ENCODE assay signal across 24 cellular contexts in genomic region chrX:20284444-20284843, GRCh38. TPM values are rescaled to one million over a fixed set of nuclear protein-coding genes. Genes with fewer than 3 reads are reported as not detected.
DNase-seq lines count a peak whose midpoint lies in the region; ATAC-seq, FAIRE-seq and TF ChIP-seq lines count a peak whose summit lies in the region.
"Had no signal": no experiment of that assay in that cellular context is flagged by ENCODE, and none has a peak within 500 bp of the region (broad histone marks: within the 10 kb centered on the region; RNA-seq: fewer than 3 reads in every experiment).

No MANE protein-coding gene starts in this region.

- no peak overlapping the region for H3K9ac ChIP-seq in SK-N-SH
- H3K9ac ChIP-seq in astrocyte (ENCODE audit: low read length), result no peak overlapping the region
- H3K9ac ChIP-seq: BLaER1 had no signal

- TF ChIP-seq POLR2A in A549 (IDR thresholded peaks at IDR 0.05; ENCODE audit: low read length), result no peak
- TF ChIP-seq POLR2A in GM12892 (IDR thresholded peaks at IDR 0.05; ENCODE audit: low read depth, low read length), result no peak

- H3K36me3 ChIP-seq in BE2C (no peaks in the 10 kb centered on the region), SK-N-SH (replicated peaks in 1 of 2; ENCODE audit: control insufficient read depth in 1 of 2, insufficient read depth in 2 of 2, low read length in 1 of 2) (no peaks in the 10 kb centered on the region), astrocyte (ENCODE audit: insufficient read depth, low read length) (no peaks in the 10 kb centered on the region)
- H3K36me3 ChIP-seq: BLaER1 had no signal

- H3K4me1 ChIP-seq in A549 (no peaks in the 10 kb centered on the region), BE2C (no peaks in the 10 kb centered on the region), SK-N-SH (ENCODE audit: control insufficient read depth in 1 of 2, insufficient read depth in 2 of 2, low read depth in 1 of 2, low read length in 1 of 2) (no peaks in the 10 kb centered on the region; a peak in 1 of 4 replicates), astrocyte (ENCODE audit: insufficient read depth, low read length) (no peaks in the 10 kb centered on the region)
- H3K4me1 ChIP-seq: BLaER1 had no signal

- TF ChIP-seq RAD21 in A549 (conservative IDR thresholded peaks at IDR 0.05 in 1 of 2, IDR thresholded peaks at IDR 0.05 in 1 of 2) (no peak), SK-N-SH (IDR thresholded peaks at IDR 0.05; ENCODE audit: low read length) (no peak)

- H3K4me1 Mint-ChIP-seq in astrocyte (ENCODE audit: low read depth, unreplicated experiment), result peaks cover 5% of the 10 kb centered on the region
- H3K4me1 Mint-ChIP-seq: B cell; CD4-positive, CD25-positive, alpha-beta regulatory T cell; CD8-positive, alpha-beta memory T cell had no signal

- H3K27me3 ChIP-seq in BE2C (no peaks in the 10 kb centered on the region), SK-N-SH (ENCODE audit: insufficient read depth) (no peaks in the 10 kb centered on the region), astrocyte (ENCODE audit: insufficient read depth, low read length) (no peaks in the 10 kb centered on the region)
- H3K27me3 ChIP-seq: BLaER1 had no signal

- H3K4me3 ChIP-seq in A549 (no peak overlapping the region), BE2C (ENCODE audit: low read depth, low read length) (no peak overlapping the region), SK-N-SH (ENCODE audit: low read depth in 2 of 2, low read length in 1 of 2) (no peak overlapping the region), astrocyte (ENCODE audit: insufficient read depth, low read depth, low read length) (no peak overlapping the region)
- H3K4me3 ChIP-seq: BLaER1 had no signal

- CTCF ChIA-PET in A549 (lab: Yijun Ruan, JAX) (no interaction called here), SK-N-SH (lab: Yijun Ruan, JAX) (no interaction called here)

- no peak overlapping the region for H3K4me2 ChIP-seq in A549
- no peak overlapping the region for H3K4me2 ChIP-seq in SK-N-SH
- H3K4me2 ChIP-seq in astrocyte (ENCODE audit: low read length), result no peak overlapping the region
- H3K4me2 ChIP-seq: BLaER1 had no signal

- H3K9me3 ChIP-seq in A549 (peaks cover 3% of the 10 kb centered on the region; the same call in 1 of the 3 replicates), BE2C (no peaks in the 10 kb centered on the region), SK-N-SH (no peaks in the 10 kb centered on the region), astrocyte (ENCODE audit: insufficient read depth, low read depth, low read length) (no peaks in the 10 kb centered on the region)

- 53% methylated on average over 1 of the region's 1 CpG for WGBS in A549 (ENCODE audit: missing lambda C conversion rate)
- 7% methylated on average over 1 of the region's 1 CpG for WGBS in SK-N-SH (ENCODE audit: low lambda C conversion rate)

- H4K20me1 ChIP-seq in SK-N-SH (ENCODE audit: insufficient read depth) (no peaks in the 10 kb centered on the region), astrocyte (ENCODE audit: insufficient read depth, low read length) (no peaks in the 10 kb centered on the region)
- H4K20me1 ChIP-seq: BLaER1 had no signal

- H2AFZ ChIP-seq in SK-N-SH (ENCODE audit: low read depth), result no peak overlapping the region
- no peak overlapping the region for H2AFZ ChIP-seq in astrocyte (ENCODE audit: low read depth, low read length)

- peaks cover 2% of the 10 kb centered on the region for H3K9me3 Mint-ChIP-seq in astrocyte (ENCODE audit: unreplicated experiment)

- H3K9me2 ChIP-seq in SK-N-SH, result no peaks in the 10 kb centered on the region

- POLR2A ChIA-PET in A549 (lab: Yijun Ruan, JAX), result no interaction called here
- POLR2A ChIA-PET in SK-N-SH (lab: Yijun Ruan, JAX), result no interaction called here

- FAIRE-seq in A549 (lab: Jason Lieb, UNC) (peak; percentile 87), astrocyte (lab: Jason Lieb, UNC) (peak; percentile 72), GM12892 (lab: Jason Lieb, UNC) (no peak)
- FAIRE-seq: A204.1, D721Med, G401.6, GM12891, GM18507 had no signal

- H3K27ac Mint-ChIP-seq in astrocyte (ENCODE audit: unreplicated experiment), result no peak overlapping the region
- H3K27ac Mint-ChIP-seq: B cell; CD14-positive monocyte; CD4-positive, alpha-beta memory T cell; CD4-positive, CD25-positive, alpha-beta regulatory T cell had no signal

- DNase-seq in A549 (ENCODE audit: low read depth in 1 of 2, low spot score in 1 of 2) (no peak), BE2C (peak; percentile 16), SK-N-SH (peak; percentile 11), astrocyte (ENCODE audit: low read depth) (no peak), NCI-H2171 treated with DMSO at 0.1 percent for 48 hours (lab: John Stamatoyannopoulos, UW) (no peak), NCI-H446 (lab: John Stamatoyannopoulos, UW) (no peak), GM12892 (ENCODE audit: insufficient read length) (no peak)
- DNase-seq: 8988T; AML-193; C1 segment of cervical spinal cord; CD4-positive, alpha-beta memory T cell; CD4-positive, CD25-positive, alpha-beta regulatory T cell; CD8-positive, alpha-beta memory T cell; COR-L47; DMS79 treated with DMSO at 0.1 percent for 48 hours; GF-D8 had no signal

- H3K27me3 Mint-ChIP-seq in astrocyte (ENCODE audit: low read depth, unreplicated experiment), result no peaks in the 10 kb centered on the region
- H3K27me3 Mint-ChIP-seq: CD4-positive, alpha-beta memory T cell had no signal

- no peaks in the 10 kb centered on the region for H3K36me3 Mint-ChIP-seq in astrocyte (ENCODE audit: low read depth, unreplicated experiment)
- H3K36me3 Mint-ChIP-seq: CD14-positive monocyte; CD4-positive, alpha-beta memory T cell; CD4-positive, CD25-positive, alpha-beta regulatory T cell had no signal

- no peak for ATAC-seq in A549

- H3K4me3 Mint-ChIP-seq in astrocyte (ENCODE audit: unreplicated experiment), result no peak overlapping the region
- H3K4me3 Mint-ChIP-seq: B cell; CD14-positive monocyte; CD4-positive, alpha-beta memory T cell; CD4-positive, CD25-positive, alpha-beta regulatory T cell; CD8-positive, alpha-beta memory T cell had no signal

- TF ChIP-seq EP300 in A549 (IDR thresholded peaks at IDR 0.05), result no peak
- TF ChIP-seq EP300 in SK-N-SH (IDR thresholded peaks at IDR 0.05; ENCODE audit: borderline replicate concordance in 1 of 2, low read depth in 1 of 2, low read length in 1 of 2), result no peak

- TF ChIP-seq CTCF in A549 (IDR thresholded peaks at IDR 0.05), result no peak
- no peak for TF ChIP-seq CTCF in BE2C (IDR thresholded peaks at IDR 0.05; ENCODE audit: low read depth, low read length)
- TF ChIP-seq CTCF in SK-N-SH (IDR thresholded peaks at IDR 0.05), result no peak
- no peak for TF ChIP-seq CTCF in astrocyte (IDR thresholded peaks at IDR 0.05; ENCODE audit: insufficient read depth, low read depth, low read length)

- H3K27ac ChIP-seq in A549 (no peak overlapping the region), SK-N-SH (ENCODE audit: low read depth in 2 of 2, low read length in 1 of 2) (peak overlapping the region in 1 of 2 experiments; percentile 60; a peak in 1 of 4 replicates), astrocyte (ENCODE audit: low read depth, low read length) (no peak overlapping the region)
- H3K27ac ChIP-seq: BLaER1 had no signal

- no peaks in the 10 kb centered on the region for H3F3A ChIP-seq in SK-N-SH (replicated peaks; ENCODE audit: insufficient read depth)

- H3K79me2 ChIP-seq in SK-N-SH (ENCODE audit: insufficient read depth) (no peaks in the 10 kb centered on the region), astrocyte (ENCODE audit: insufficient read depth, low read length) (no peaks in the 10 kb centered on the region)

TF ChIP-seq in A549, 52 proteins besides CTCF, POLR2A, EP300 and RAD21:
- no peak for TF ChIP-seq PBX3 (IDR thresholded peaks at IDR 0.05)
- no peak for TF ChIP-seq FOXS1 (CRISPR knock-in tag; IDR thresholded peaks at IDR 0.05)
- TF ChIP-seq RARB (CRISPR knock-in tag; IDR thresholded peaks at IDR 0.05), result no peak

TF ChIP-seq in SK-N-SH, 30 proteins besides CTCF, POLR2A, EP300 and RAD21:
- 0 out of 2 replicates have a peak, but pooled peaks have one; percentile 9 for TF ChIP-seq GABPA (IDR thresholded peaks at IDR 0.05; ENCODE audit: low read depth)
- no peak for TF ChIP-seq YY1 (IDR thresholded peaks at IDR 0.05; ENCODE audit: low read depth)
- TF ChIP-seq PBX3 (IDR thresholded peaks at IDR 0.05), result peak; percentile 57
- TF ChIP-seq TCF12 (IDR thresholded peaks at IDR 0.05), result peak; percentile 61

RNA-seq across cellular contexts. Expression of gene RPS6KA3, which starts 17.7 kb away (rescaled TPM):
- polyA plus RNA-seq in A549 (2011; rRNA removed), result 109 and 117 TPM in 2 replicates
- 20.6 and 22.4 TPM in 2 replicates for polyA plus RNA-seq in A549 (2012; cell fraction: cytosol; rRNA removed)
- 8.8 and 10.3 TPM in 2 replicates for polyA plus RNA-seq in A549 (2012; cell fraction: nucleus; rRNA removed)
- 39.5 to 41.1 TPM (median 40.5 TPM) in 3 replicates for polyA plus RNA-seq in A549 (2017; fragmentation: RNase III; extraction: RNeasy Plus Mini Kit Qiagen cat#74134 plus additional on column Dnase treatment)
- 88.5 and 90.8 TPM in 2 replicates for polyA minus RNA-seq in A549 (2011; rRNA and poly(A)+ RNA removed)
- 11.4 TPM for polyA plus RNA-seq in BE2C (2012; ENCODE audit: insufficient read depth, insufficient read length, low read depth)
- polyA plus RNA-seq in SK-N-SH (2012; rRNA removed), result 14.3 and 20.8 TPM in 2 replicates
- polyA plus RNA-seq in SK-N-SH (2012; cell fraction: cytosol; rRNA removed), result 21.6 and 24.3 TPM in 2 replicates
- 10.5 and 22.1 TPM in 2 replicates for polyA plus RNA-seq in SK-N-SH (2012; cell fraction: nucleus; rRNA removed)
- total RNA-seq in astrocyte, result 34.3 and 42.9 TPM in 2 replicates
- polyA plus RNA-seq in GM12892 (2012; ENCODE audit: missing spikeins), result 18.8 TPM

Comparison
In these comparisons a context has a peak if more than half of its experiments do, and no peak if none do; other contexts are left out.
1. DNase-seq: peak in BE2C (single experiment) and SK-N-SH (single experiment); none in A549 (0 of 2), astrocyte (single experiment), NCI-H2171 treated with DMSO at 0.1 percent for 48 hours (single experiment), NCI-H446 (0 of 2) and GM12892 (single experiment).
2. Of the 12 proteins assayed by ChIP-seq in both A549 and SK-N-SH: peak only in A549: none; only in SK-N-SH: PBX3; in both: none; in neither: 11.